5 cellular contexts compared by ENCODE assay signal in genomic region chr1:9493326-9493725, GRCh38.
"Had no signal": no experiment of that assay in that cellular context is flagged by ENCODE, and none has a peak within 500 bp of the region (broad histone marks: within the 10 kb centered on the region; RNA-seq: fewer than 3 reads in every experiment).

No MANE protein-coding gene starts in this region.

- H3K27ac ChIP-seq: HL-60 had no signal

- H3K4me3 ChIP-seq: GM23338 had no signal

- H3K4me2 ChIP-seq: GM23338 had no signal

- H2AFZ ChIP-seq: GM23338 had no signal

- DNase-seq: H9, HCEC 1CT, HFFc6 had no signal
